Comparison of ENCODE assay signal across 10 cellular contexts in the genomic region with DNA sequence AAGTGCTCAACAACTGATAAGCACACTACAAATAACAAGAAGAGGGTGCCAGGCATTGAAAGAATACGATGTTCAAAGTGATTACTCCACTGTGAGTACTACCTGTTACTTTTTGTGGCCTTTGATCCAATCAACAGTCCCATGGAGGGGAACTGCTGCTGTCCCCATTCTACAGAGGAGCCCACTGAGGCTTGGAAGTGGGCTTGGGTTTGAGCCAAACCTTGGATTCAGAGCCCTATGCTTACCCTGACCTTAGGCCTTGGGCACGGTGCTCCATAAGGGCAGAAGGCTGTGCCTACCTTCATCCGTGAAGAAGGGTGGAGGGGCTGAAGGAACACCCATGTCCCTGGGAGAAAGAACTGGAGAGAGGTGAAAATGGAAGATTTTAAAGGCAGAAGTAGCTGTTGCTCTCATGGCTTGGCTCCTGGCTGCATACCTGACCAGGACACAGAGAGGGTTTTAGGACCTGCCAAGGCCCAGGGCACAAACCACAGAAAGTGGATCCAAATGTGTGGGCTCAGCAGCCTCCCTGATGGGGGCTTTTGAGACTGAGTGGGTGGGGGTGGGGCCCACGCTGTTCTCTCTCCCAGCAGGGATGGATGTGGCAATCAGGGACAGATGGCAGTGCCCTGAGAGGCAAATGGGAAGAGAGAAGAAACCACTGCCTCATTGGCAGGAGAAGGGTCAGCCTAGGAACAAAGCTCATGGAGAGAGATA. TPM values are rescaled to one million over a fixed set of nuclear protein-coding genes. Genes with fewer than 3 reads are reported as not detected.
"Had no signal": no experiment of that assay in that cellular context is flagged by ENCODE, and none has a peak within 500 bp of the region (broad histone marks: within the 10 kb centered on the region; RNA-seq: fewer than 3 reads in every experiment).

No MANE protein-coding gene starts in this region.

- H3K4me3 ChIP-seq: breast epithelium, upper lobe of left lung had no signal

- H3K27ac ChIP-seq: breast epithelium, foreskin keratinocyte, upper lobe of left lung had no signal

- H3K9me3 ChIP-seq: breast epithelium, upper lobe of left lung had no signal

- H3K4me1 ChIP-seq: breast epithelium had no signal

- DNase-seq: activated naive CD8-positive, alpha-beta T cell treated with anti-CD3 and anti-CD28 coated beads for 36 hours; anterior cingulate cortex; foreskin keratinocyte; head of caudate nucleus; naive thymus-derived CD8-positive, alpha-beta T cell; occipital lobe; stimulated activated CD4-positive, alpha-beta T cell treated with anti-CD3 and anti-CD28 coated beads, Interleukin-2, amount 100 ng/mL, for 48 hours had no signal

- H3K36me3 ChIP-seq: breast epithelium, upper lobe of left lung had no signal

RNA-seq across cellular contexts. Expression of gene TIFAB, which starts 34.7 kb away (rescaled TPM):
- polyA plus RNA-seq: endothelial cell of umbilical vein; foreskin keratinocyte; naive thymus-derived CD8-positive, alpha-beta T cell had no signal

RNA-seq across cellular contexts. Expression of gene DCANP1, which starts 39.7 kb away (rescaled TPM):
- polyA plus RNA-seq: endothelial cell of umbilical vein; foreskin keratinocyte; naive thymus-derived CD8-positive, alpha-beta T cell had no signal

RNA-seq across cellular contexts. Expression of gene NEUROG1, which starts 48.9 kb away (rescaled TPM):
- polyA plus RNA-seq: endothelial cell of umbilical vein; foreskin keratinocyte; naive thymus-derived CD8-positive, alpha-beta T cell had no signal
